ENCODE assay signal across 1 cellular context in genomic region chr11:119470316-119471266, GRCh38.
TF ChIP-seq lines count a peak whose summit lies in the region.

No MANE protein-coding gene starts in this region.

TF ChIP-seq in GM23338, 12 proteins besides CTCF, POLR2A, EP300 and RAD21 (continued from another document):
- TF ChIP-seq ZNF462 (CRISPR knock-in tag; IDR thresholded peaks at IDR 0.05) (no peak), ZNF114 (CRISPR knock-in tag; IDR thresholded peaks at IDR 0.05) (no peak), REST (IDR thresholded peaks at IDR 0.05; ENCODE audit: unreplicated experiment) (no peak), ETS1 (IDR thresholded peaks at IDR 0.05) (no peak), CREB1 (CRISPR knock-in tag; IDR thresholded peaks at IDR 0.05; ENCODE audit: low read depth) (no peak), JUNB (IDR thresholded peaks at IDR 0.05; ENCODE audit: unreplicated experiment) (no peak), POLR2AphosphoS5 (IDR thresholded peaks at IDR 0.05; ENCODE audit: low read depth) (no peak), EZH2 (IDR thresholded peaks at IDR 0.05; ENCODE audit: low read depth, unreplicated experiment) (no peak)
